ENCODE assay signal across 1 cellular context in genomic region chr6:127967708-127968107, GRCh38.
TF ChIP-seq lines count a peak whose summit lies in the region.

No MANE protein-coding gene starts in this region.

TF ChIP-seq in HepG2, 621 proteins besides CTCF, POLR2A, EP300 and RAD21:
- no peak for TF ChIP-seq NCOA5 (CRISPR knock-in tag; IDR thresholded peaks at IDR 0.05)
- TF ChIP-seq SNAI1 (CRISPR knock-in tag; IDR thresholded peaks at IDR 0.05; ENCODE audit: borderline replicate concordance) = no peak
- no peak for TF ChIP-seq CREM (IDR thresholded peaks at IDR 0.05)
- no peak for TF ChIP-seq CREM (CRISPR knock-in tag; IDR thresholded peaks at IDR 0.05)
- no peak for TF ChIP-seq ZSCAN30 (CRISPR knock-in tag; IDR thresholded peaks at IDR 0.05)
- no peak for TF ChIP-seq MYNN (CRISPR knock-in tag; IDR thresholded peaks at IDR 0.05; ENCODE audit: low read depth)
- no peak for TF ChIP-seq NFE2L2 (IDR thresholded peaks at IDR 0.05; ENCODE audit: low read length)
- no peak for TF ChIP-seq SIN3B (IDR thresholded peaks at IDR 0.05; ENCODE audit: low read length)
- TF ChIP-seq FOXP4 (CRISPR knock-in tag; IDR thresholded peaks at IDR 0.05) = no peak
- TF ChIP-seq GFI1 (CRISPR knock-in tag; IDR thresholded peaks at IDR 0.05; ENCODE audit: borderline replicate concordance) = no peak
- no peak for TF ChIP-seq ZNF577 (CRISPR knock-in tag; IDR thresholded peaks at IDR 0.05; ENCODE audit: borderline replicate concordance, low read depth)
